ENCODE assay signal across 8 cellular contexts in the genomic region with DNA sequence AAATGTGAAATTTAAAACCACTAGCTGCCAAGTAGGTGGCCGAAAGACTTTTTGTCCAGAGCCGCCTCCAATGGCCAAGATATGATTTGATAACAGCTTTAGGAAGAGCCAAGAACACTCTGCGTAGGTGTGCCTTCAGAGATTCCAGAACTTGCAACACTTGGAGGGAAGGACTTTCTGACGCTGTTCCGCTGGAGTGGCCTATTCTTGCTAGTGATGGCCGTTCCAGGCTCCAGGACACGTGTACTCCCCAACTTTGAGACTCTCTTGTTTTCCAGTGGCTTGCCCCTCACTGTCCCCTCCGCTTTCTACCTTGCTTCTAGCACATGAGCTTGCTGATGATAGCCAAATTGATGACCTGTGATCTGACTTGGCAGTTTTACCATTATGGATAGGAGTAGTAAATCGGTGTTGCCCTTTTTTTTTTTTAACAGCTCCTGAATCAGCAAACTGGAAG. TPM values are rescaled to one million over a fixed set of nuclear protein-coding genes. Genes with fewer than 3 reads are reported as not detected.
DNase-seq lines count a peak whose midpoint lies in the region; ATAC-seq and TF ChIP-seq lines count a peak whose summit lies in the region.

No MANE protein-coding gene starts in this region.

- H3K4me2 ChIP-seq in HCT116 (ENCODE audit: low read length): peak overlapping the region; percentile 92

- CTCF ChIA-PET in HCT116 (lab: Charles Lee): no interaction called here

- H3K27me3 ChIP-seq in HCT116 (ENCODE audit: insufficient read depth, low read length) (no peaks in the 10 kb centered on the region), mononuclear cell (ENCODE audit: insufficient read depth, low read length) (no peaks in the 10 kb centered on the region)

- BruUV-seq in HCT116 (replicated peaks; lab: Mats Ljungman, UMichigan): TSS peak; percentile 46

- TF ChIP-seq POLR2A in HCT116 (IDR thresholded peaks at IDR 0.05; ENCODE audit: borderline replicate concordance, extremely low read depth, insufficient read depth, insufficient read length) (no peak), erythroblast (IDR thresholded peaks at IDR 0.05; ENCODE audit: low read length) (no peak)

- H3K79me2 ChIP-seq in HCT116 (ENCODE audit: insufficient read depth, low read length): peaks cover 57% of the 10 kb centered on the region

- H3K4me1 ChIP-seq in HCT116 (ENCODE audit: control insufficient read depth in 1 of 2, insufficient read depth in 2 of 2, low read length in 2 of 2) (peaks cover 10 to 36% of the 10 kb centered on the region in 2 experiments), mononuclear cell (ENCODE audit: insufficient read depth, low read length) (peaks cover 45% of the 10 kb centered on the region)

- H3K36me3 ChIP-seq in HCT116 (ENCODE audit: control insufficient read depth in 1 of 2, insufficient read depth in 2 of 2, low read length in 2 of 2): peaks cover 29% of the 10 kb centered on the region in 2 experiments

- POLR2A ChIA-PET in HCT116 (lab: Charles Lee): no interaction called here

- peak overlapping the region; percentile 87 for H3K27ac ChIP-seq in HCT116 (ENCODE audit: low read depth, low read length)

- no peak for TF ChIP-seq CTCF in HCT116 (IDR thresholded peaks at IDR 0.05 in 2 of 3, conservative IDR thresholded peaks at IDR 0.05 in 1 of 3; ENCODE audit: borderline replicate concordance in 1 of 3, insufficient read depth in 1 of 3, low read depth in 2 of 3, low read length in 2 of 3)

- H3K9me3 ChIP-seq in HCT116 (ENCODE audit: control insufficient read depth in 1 of 2, insufficient read depth in 1 of 2, low read depth in 1 of 2, low read length in 2 of 2) (no peaks in the 10 kb centered on the region), mononuclear cell (ENCODE audit: low read depth, low read length) (no peaks in the 10 kb centered on the region)

- H3K9ac ChIP-seq in HCT116 (ENCODE audit: low read length): peak overlapping the region; percentile 95

- TF ChIP-seq RAD21 in HCT116 (IDR thresholded peaks at IDR 0.05; ENCODE audit: low read depth): no peak

- H2AFZ ChIP-seq in HCT116 (ENCODE audit: low read depth, low read length, poor library complexity, severe bottlenecking): no peak overlapping the region

- DNase-seq in Ammon's horn (ENCODE audit: low spot score): peak; percentile 53
- DNase-seq in HCT116 (ENCODE audit: low read depth, low spot score): peak; percentile 12
- peak; percentile 54 for DNase-seq in SW480 (ENCODE audit: low spot score)
- DNase-seq in erythroblast (lab: John Stamatoyannopoulos, UW): peak; percentile 54 to 65
- DNase-seq in ureter (ENCODE audit: low spot score): peak; percentile 57
- no peak for DNase-seq in NCI-H1694 treated with DMSO at 0.1 percent for 48 hours (lab: John Stamatoyannopoulos, UW)
- no peak for DNase-seq in activated gamma-delta T cell (lab: John Stamatoyannopoulos, UW)

- RAD21 ChIA-PET in HCT116 (lab: Charles Lee; ENCODE audit: low non-redundant PET in 1 of 2, low total read pairs in 2 of 2, uncharacterized antibody in 2 of 2, unreplicated experiment in 2 of 2): no interaction called here

- no peaks in the 10 kb centered on the region; the same call in 1 of the 2 replicates for H4K20me1 ChIP-seq in HCT116 (ENCODE audit: insufficient read depth)

- H3K4me3 ChIP-seq in HCT116 (replicated peaks in 1 of 2; ENCODE audit: low read depth in 1 of 2, low read length in 2 of 2) (peak overlapping the region; percentile 81 to 90), mononuclear cell (ENCODE audit: low read length) (peak overlapping the region; percentile 70)

- intact Hi-C loops in HCT116 (cut with micrococcal nuclease): loop anchor here (5.0 kb wide), 2 partner anchors 46 to 344 kb away; a partner anchor contains a TSS

- H3K9me2 ChIP-seq in HCT116 (ENCODE audit: insufficient read depth): no peaks in the 10 kb centered on the region

- no peak for ATAC-seq in HCT116

TF ChIP-seq in HCT116, 20 proteins besides CTCF, POLR2A, EP300 and RAD21:
- TF ChIP-seq, protein P1, sequence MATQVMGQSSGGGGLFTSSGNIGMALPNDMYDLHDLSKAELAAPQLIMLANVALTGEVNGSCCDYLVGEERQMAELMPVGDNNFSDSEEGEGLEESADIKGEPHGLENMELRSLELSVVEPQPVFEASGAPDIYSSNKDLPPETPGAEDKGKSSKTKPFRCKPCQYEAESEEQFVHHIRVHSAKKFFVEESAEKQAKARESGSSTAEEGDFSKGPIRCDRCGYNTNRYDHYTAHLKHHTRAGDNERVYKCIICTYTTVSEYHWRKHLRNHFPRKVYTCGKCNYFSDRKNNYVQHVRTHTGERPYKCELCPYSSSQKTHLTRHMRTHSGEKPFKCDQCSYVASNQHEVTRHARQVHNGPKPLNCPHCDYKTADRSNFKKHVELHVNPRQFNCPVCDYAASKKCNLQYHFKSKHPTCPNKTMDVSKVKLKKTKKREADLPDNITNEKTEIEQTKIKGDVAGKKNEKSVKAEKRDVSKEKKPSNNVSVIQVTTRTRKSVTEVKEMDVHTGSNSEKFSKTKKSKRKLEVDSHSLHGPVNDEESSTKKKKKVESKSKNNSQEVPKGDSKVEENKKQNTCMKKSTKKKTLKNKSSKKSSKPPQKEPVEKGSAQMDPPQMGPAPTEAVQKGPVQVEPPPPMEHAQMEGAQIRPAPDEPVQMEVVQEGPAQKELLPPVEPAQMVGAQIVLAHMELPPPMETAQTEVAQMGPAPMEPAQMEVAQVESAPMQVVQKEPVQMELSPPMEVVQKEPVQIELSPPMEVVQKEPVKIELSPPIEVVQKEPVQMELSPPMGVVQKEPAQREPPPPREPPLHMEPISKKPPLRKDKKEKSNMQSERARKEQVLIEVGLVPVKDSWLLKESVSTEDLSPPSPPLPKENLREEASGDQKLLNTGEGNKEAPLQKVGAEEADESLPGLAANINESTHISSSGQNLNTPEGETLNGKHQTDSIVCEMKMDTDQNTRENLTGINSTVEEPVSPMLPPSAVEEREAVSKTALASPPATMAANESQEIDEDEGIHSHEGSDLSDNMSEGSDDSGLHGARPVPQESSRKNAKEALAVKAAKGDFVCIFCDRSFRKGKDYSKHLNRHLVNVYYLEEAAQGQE (IDR thresholded peaks at IDR 0.05; ENCODE audit: low read depth): no peak
- no peak for TF ChIP-seq CBX3 (IDR thresholded peaks at IDR 0.05; ENCODE audit: low read depth)
- TF ChIP-seq ZFX (IDR thresholded peaks at IDR 0.05): no peak
- no peak for TF ChIP-seq YY1 (IDR thresholded peaks at IDR 0.05; ENCODE audit: extremely low read depth, insufficient replicate concordance, low read depth, low read length)
- peak; percentile 29 for TF ChIP-seq EGR1 (IDR thresholded peaks at IDR 0.05; ENCODE audit: low read depth)
- 0 out of 2 replicates have a peak, but pooled peaks have one; percentile 25 for TF ChIP-seq POLR2AphosphoS5 (IDR thresholded peaks at IDR 0.05; ENCODE audit: low read depth, low read length)
- TF ChIP-seq SIN3A (IDR thresholded peaks at IDR 0.05; ENCODE audit: low read depth): no peak
- TF ChIP-seq, protein P2, sequence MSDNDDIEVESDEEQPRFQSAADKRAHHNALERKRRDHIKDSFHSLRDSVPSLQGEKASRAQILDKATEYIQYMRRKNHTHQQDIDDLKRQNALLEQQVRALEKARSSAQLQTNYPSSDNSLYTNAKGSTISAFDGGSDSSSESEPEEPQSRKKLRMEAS (IDR thresholded peaks at IDR 0.05): peak; percentile 74
- no peak for TF ChIP-seq CEBPB (IDR thresholded peaks at IDR 0.05; ENCODE audit: low read depth)
- no peak for TF ChIP-seq ELF1 (IDR thresholded peaks at IDR 0.05; ENCODE audit: borderline replicate concordance, low read depth)
- TF ChIP-seq, protein P3, sequence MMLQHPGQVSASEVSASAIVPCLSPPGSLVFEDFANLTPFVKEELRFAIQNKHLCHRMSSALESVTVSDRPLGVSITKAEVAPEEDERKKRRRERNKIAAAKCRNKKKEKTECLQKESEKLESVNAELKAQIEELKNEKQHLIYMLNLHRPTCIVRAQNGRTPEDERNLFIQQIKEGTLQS (IDR thresholded peaks at IDR 0.05): no peak

RNA-seq across cellular contexts. Expression of a gene that starts 1.0 kb away (rescaled TPM):
- total RNA-seq in HCT116 (2021; ENCODE audit: unreplicated experiment) (286 TPM), mononuclear cell (99.4 TPM), ureter (167 TPM)
- polyA plus RNA-seq in HCT116 (2012): 201 and 232 TPM in 2 replicates

Comparison
In these comparisons a context has a peak if more than half of its experiments do, and no peak if none do; other contexts are left out.
1. DNase-seq: peak in Ammon's horn (single experiment), HCT116 (single experiment), SW480 (single experiment), erythroblast (2 of 2) and ureter (single experiment); none in NCI-H1694 treated with DMSO at 0.1 percent for 48 hours (single experiment) and activated gamma-delta T cell (single experiment).